In genomic region chr6:75349262-75349984, GRCh38 we compare ENCODE assay signal across 9 cellular contexts.
A peak's percentile ranks its signal among the peaks of the same experiment; 100 is the strongest.
DNase-seq lines count a peak whose midpoint lies in the region; ATAC-seq and TF ChIP-seq lines count a peak whose summit lies in the region.
"Had no signal": no experiment of that assay in that cellular context is flagged by ENCODE, and none has a peak within 500 bp of the region (broad histone marks: within the 10 kb centered on the region; RNA-seq: fewer than 3 reads in every experiment).

No MANE protein-coding gene starts in this region.

- H3K4me1 Mint-ChIP-seq in Caco-2 (ENCODE audit: low read depth, unreplicated experiment) (peaks cover 6% of the 10 kb centered on the region), nephron progenitor cell (peaks cover 15% of the 10 kb centered on the region)
- H3K4me1 Mint-ChIP-seq in activated CD8-positive, alpha-beta T cell treated with anti-CD3 and anti-CD28 coated beads for 36 hours (ENCODE audit: low read depth): no peaks in the 10 kb centered on the region
- H3K4me1 Mint-ChIP-seq: activated CD4-positive, alpha-beta T cell treated with anti-CD3 and anti-CD28 coated beads, Interleukin-2, amount 10 ng/mL, durations not matched to agents 24 days and 14 days had no signal

- H3K27me3 ChIP-seq in Caco-2 (replicated peaks; ENCODE audit: control insufficient read depth, insufficient read depth, low read length): no peaks in the 10 kb centered on the region

- ATAC-seq in GM18498 (IDR thresholded peaks at IDR 0.05; ENCODE audit: unreplicated experiment): no peak
- ATAC-seq in activated CD8-positive, alpha-beta T cell treated with anti-CD3 and anti-CD28 coated beads for 36 hours: no peak

- H3K27ac Mint-ChIP-seq in Caco-2 (ENCODE audit: unreplicated experiment): no peak overlapping the region
- H3K27ac Mint-ChIP-seq in nephron progenitor cell: no peak overlapping the region
- H3K27ac Mint-ChIP-seq in activated CD8-positive, alpha-beta T cell treated with anti-CD3 and anti-CD28 coated beads for 36 hours: no peak overlapping the region
- H3K27ac Mint-ChIP-seq: activated CD4-positive, alpha-beta T cell treated with anti-CD3 and anti-CD28 coated beads, Interleukin-2, amount 10 ng/mL, durations not matched to agents 24 days and 14 days had no signal

- H3K36me3 ChIP-seq in Caco-2 (ENCODE audit: control insufficient read depth, insufficient read depth, low read length): no peaks in the 10 kb centered on the region

- H3K27me3 Mint-ChIP-seq in Caco-2 (ENCODE audit: insufficient read depth, unreplicated experiment) (peaks cover 4% of the 10 kb centered on the region), nephron progenitor cell (ENCODE audit: low read depth, poor library complexity) (peaks cover 8% of the 10 kb centered on the region)
- H3K27me3 Mint-ChIP-seq in activated CD8-positive, alpha-beta T cell treated with anti-CD3 and anti-CD28 coated beads for 36 hours: peaks cover 38% of the 10 kb centered on the region

- H3K36me3 Mint-ChIP-seq in Caco-2 (ENCODE audit: insufficient read depth, unreplicated experiment) (no peaks in the 10 kb centered on the region), nephron progenitor cell (ENCODE audit: low read depth) (no peaks in the 10 kb centered on the region)
- H3K36me3 Mint-ChIP-seq in activated CD8-positive, alpha-beta T cell treated with anti-CD3 and anti-CD28 coated beads for 36 hours (ENCODE audit: low read depth): no peaks in the 10 kb centered on the region

- TF ChIP-seq CTCF in Caco-2 (IDR thresholded peaks at IDR 0.05; ENCODE audit: insufficient read depth in 1 of 2, low read depth in 1 of 2, low read length in 1 of 2, severe bottlenecking in 1 of 2, unreplicated experiment in 1 of 2) (no peak), epithelial cell of esophagus (IDR thresholded peaks at IDR 0.05; ENCODE audit: insufficient read depth, low read depth, low read length, missing control alignments) (no peak), nephron progenitor cell (IDR thresholded peaks at IDR 0.05) (no peak)
- no peak for TF ChIP-seq CTCF in activated CD8-positive, alpha-beta T cell treated with anti-CD3 and anti-CD28 coated beads for 36 hours (IDR thresholded peaks at IDR 0.05)

- peak overlapping the region; percentile 26; the same call in 1 of the 2 replicates for H3K4me3 ChIP-seq in Caco-2 (ENCODE audit: low read depth, low read length)
- no peak overlapping the region for H3K4me3 ChIP-seq in epithelial cell of esophagus (ENCODE audit: low read length)

- H3K9me3 Mint-ChIP-seq in Caco-2 (ENCODE audit: unreplicated experiment) (peaks cover 8% of the 10 kb centered on the region), nephron progenitor cell (no peaks in the 10 kb centered on the region)
- no peaks in the 10 kb centered on the region for H3K9me3 Mint-ChIP-seq in activated CD8-positive, alpha-beta T cell treated with anti-CD3 and anti-CD28 coated beads for 36 hours
- H3K9me3 Mint-ChIP-seq: activated CD4-positive, alpha-beta T cell treated with anti-CD3 and anti-CD28 coated beads, Interleukin-2, amount 10 ng/mL, durations not matched to agents 24 days and 14 days had no signal

- intact Hi-C loops in Caco-2 (cut with micrococcal nuclease; ENCODE audit: unreplicated experiment): loop anchor here (5.0 kb wide), 1 partner anchor 52 kb away; no protein-coding TSS in a partner anchor
- intact Hi-C loops in activated CD8-positive, alpha-beta T cell treated with anti-CD3 and anti-CD28 coated beads for 36 hours (cut with micrococcal nuclease): no loop called here

- H3K9me3 ChIP-seq in Caco-2: no peaks in the 10 kb centered on the region

- DNase-seq in Caco-2 (peak; percentile 44 to 46), KBM-7 (peak; percentile 34), epithelial cell of esophagus (ENCODE audit: low read depth) (peak; percentile 14), nephron progenitor cell (peak; percentile 66), NCI-H1048 (lab: John Stamatoyannopoulos, UW) (no peak), COLO829 (ENCODE audit: low spot score) (no peak)
- DNase-seq in activated CD8-positive, alpha-beta T cell treated with anti-CD3 and anti-CD28 coated beads for 36 hours: no peak
- DNase-seq: activated CD4-positive, alpha-beta T cell treated with anti-CD3 and anti-CD28 coated beads, Interleukin-2, amount 10 ng/mL, durations not matched to agents 24 days and 14 days had no signal

- in situ Hi-C loops in KBM-7 (cut with MboI; ENCODE audit: low pct_unique_long_range_greater_than_20kb, low sequenced_read_pairs): no loop called here

- CTCF ChIA-PET in Caco-2 (lab: Charles Lee): interaction anchor here (0.6 kb wide), 2 partner anchors 168 to 258 kb away, joined by 3 read pairs; no protein-coding TSS in a partner anchor
- CTCF ChIA-PET in activated CD8-positive, alpha-beta T cell treated with anti-CD3 and anti-CD28 coated beads for 36 hours (lab: Charles Lee): no interaction called here

- peaks cover 7% of the 10 kb centered on the region; the same call in 1 of the 2 replicates for H3K4me1 ChIP-seq in Caco-2

- H3K4me3 Mint-ChIP-seq in Caco-2 (ENCODE audit: unreplicated experiment) (peak overlapping the region; percentile 72), nephron progenitor cell (peak overlapping the region; percentile 81)
- H3K4me3 Mint-ChIP-seq in activated CD8-positive, alpha-beta T cell treated with anti-CD3 and anti-CD28 coated beads for 36 hours: no peak overlapping the region
- H3K4me3 Mint-ChIP-seq: activated CD4-positive, alpha-beta T cell treated with anti-CD3 and anti-CD28 coated beads, Interleukin-2, amount 10 ng/mL, durations not matched to agents 24 days and 14 days had no signal

- BruUV-seq in Caco-2 (replicated peaks; lab: Mats Ljungman, UMichigan): no TSS peak

- POLR2A ChIA-PET in Caco-2 (lab: Charles Lee): no interaction called here
- POLR2A ChIA-PET in activated CD8-positive, alpha-beta T cell treated with anti-CD3 and anti-CD28 coated beads for 36 hours (lab: Charles Lee): no interaction called here

Comparison
In these comparisons a context has a peak if more than half of its experiments do, and no peak if none do; other contexts are left out.
1. DNase-seq: peak in Caco-2 (2 of 2), KBM-7 (single experiment), epithelial cell of esophagus (single experiment) and nephron progenitor cell (single experiment); none in NCI-H1048 (single experiment), COLO829 (single experiment) and activated CD8-positive, alpha-beta T cell treated with anti-CD3 and anti-CD28 coated beads for 36 hours (single experiment).